ENCODE assay signal across 1 cellular context in genomic region chr14:35353409-35354172, GRCh38.
TF ChIP-seq lines count a peak whose summit lies in the region.

No MANE protein-coding gene starts in this region.

TF ChIP-seq in HepG2, 621 proteins besides CTCF, POLR2A, EP300 and RAD21 (continued from another document):
- TF ChIP-seq TFDP1 (CRISPR knock-in tag; IDR thresholded peaks at IDR 0.05; ENCODE audit: borderline replicate concordance) (no peak), ZNF720 (CRISPR knock-in tag; IDR thresholded peaks at IDR 0.05) (no peak), ZNF619 (CRISPR knock-in tag; IDR thresholded peaks at IDR 0.05) (no peak), NR2C2 (CRISPR knock-in tag; IDR thresholded peaks at IDR 0.05; ENCODE audit: borderline replicate concordance) (peak; percentile 57; the same call in 1 of the 2 replicates), ZNF562 (CRISPR knock-in tag; IDR thresholded peaks at IDR 0.05; ENCODE audit: borderline replicate concordance) (no peak), NFIB (CRISPR knock-in tag; IDR thresholded peaks at IDR 0.05; ENCODE audit: borderline replicate concordance) (0 out of 2 replicates have a peak, but pooled peaks have one; percentile 39), ETV6 (CRISPR knock-in tag; conservative IDR thresholded peaks at IDR 0.05) (no peak), ZNF549 (CRISPR knock-in tag; IDR thresholded peaks at IDR 0.05) (no peak), U2AF2 (IDR thresholded peaks at IDR 0.05; ENCODE audit: low read depth, low read length) (no peak), ZNF547 (CRISPR knock-in tag; IDR thresholded peaks at IDR 0.05) (peak; percentile 74; the same call in 1 of the 2 replicates), SMARCE1 (IDR thresholded peaks at IDR 0.05; ENCODE audit: borderline replicate concordance) (no peak), MAFK (conservative IDR thresholded peaks at IDR 0.05 in 1 of 2, IDR thresholded peaks at IDR 0.05 in 1 of 2; ENCODE audit: low read length in 2 of 2) (no peak), MBNL3 (CRISPR knock-in tag; conservative IDR thresholded peaks at IDR 0.05) (no peak), PITX1 (CRISPR knock-in tag; IDR thresholded peaks at IDR 0.05) (no peak), AGO1 (IDR thresholded peaks at IDR 0.05; ENCODE audit: low read depth, low read length, poor library complexity, severe bottlenecking) (no peak), ZBTB7A (CRISPR knock-in tag; IDR thresholded peaks at IDR 0.05) (no peak), SMARCC2 (IDR thresholded peaks at IDR 0.05) (no peak), PHF21A (CRISPR knock-in tag; IDR thresholded peaks at IDR 0.05) (peak; percentile 33; the same call in 1 of the 2 replicates), ZNF841 (CRISPR knock-in tag; IDR thresholded peaks at IDR 0.05; ENCODE audit: borderline replicate concordance) (no peak), HOXD1 (CRISPR knock-in tag; IDR thresholded peaks at IDR 0.05) (no peak), HES4 (CRISPR knock-in tag; IDR thresholded peaks at IDR 0.05; ENCODE audit: borderline replicate concordance) (no peak), CBFB (CRISPR knock-in tag; IDR thresholded peaks at IDR 0.05) (no peak), STAG1 (CRISPR knock-in tag; IDR thresholded peaks at IDR 0.05) (no peak), NFKBIZ (CRISPR knock-in tag; IDR thresholded peaks at IDR 0.05) (no peak), ZNF644 (CRISPR knock-in tag; IDR thresholded peaks at IDR 0.05; ENCODE audit: low read depth) (peak; percentile 71; the same call in 1 of the 2 replicates), MXI1 (IDR thresholded peaks at IDR 0.05; ENCODE audit: borderline replicate concordance, low read depth, low read length) (no peak), SUZ12 (IDR thresholded peaks at IDR 0.05; ENCODE audit: low read depth, low read length) (no peak), ZNF264 (CRISPR knock-in tag; IDR thresholded peaks at IDR 0.05) (peak; percentile 35; the same call in 1 of the 2 replicates), ZNF747 (CRISPR knock-in tag; IDR thresholded peaks at IDR 0.05; ENCODE audit: borderline replicate concordance) (no peak; the same call in 1 of the 2 replicates), RFXANK (CRISPR knock-in tag; IDR thresholded peaks at IDR 0.05) (no peak)
- TF ChIP-seq, protein P1, sequence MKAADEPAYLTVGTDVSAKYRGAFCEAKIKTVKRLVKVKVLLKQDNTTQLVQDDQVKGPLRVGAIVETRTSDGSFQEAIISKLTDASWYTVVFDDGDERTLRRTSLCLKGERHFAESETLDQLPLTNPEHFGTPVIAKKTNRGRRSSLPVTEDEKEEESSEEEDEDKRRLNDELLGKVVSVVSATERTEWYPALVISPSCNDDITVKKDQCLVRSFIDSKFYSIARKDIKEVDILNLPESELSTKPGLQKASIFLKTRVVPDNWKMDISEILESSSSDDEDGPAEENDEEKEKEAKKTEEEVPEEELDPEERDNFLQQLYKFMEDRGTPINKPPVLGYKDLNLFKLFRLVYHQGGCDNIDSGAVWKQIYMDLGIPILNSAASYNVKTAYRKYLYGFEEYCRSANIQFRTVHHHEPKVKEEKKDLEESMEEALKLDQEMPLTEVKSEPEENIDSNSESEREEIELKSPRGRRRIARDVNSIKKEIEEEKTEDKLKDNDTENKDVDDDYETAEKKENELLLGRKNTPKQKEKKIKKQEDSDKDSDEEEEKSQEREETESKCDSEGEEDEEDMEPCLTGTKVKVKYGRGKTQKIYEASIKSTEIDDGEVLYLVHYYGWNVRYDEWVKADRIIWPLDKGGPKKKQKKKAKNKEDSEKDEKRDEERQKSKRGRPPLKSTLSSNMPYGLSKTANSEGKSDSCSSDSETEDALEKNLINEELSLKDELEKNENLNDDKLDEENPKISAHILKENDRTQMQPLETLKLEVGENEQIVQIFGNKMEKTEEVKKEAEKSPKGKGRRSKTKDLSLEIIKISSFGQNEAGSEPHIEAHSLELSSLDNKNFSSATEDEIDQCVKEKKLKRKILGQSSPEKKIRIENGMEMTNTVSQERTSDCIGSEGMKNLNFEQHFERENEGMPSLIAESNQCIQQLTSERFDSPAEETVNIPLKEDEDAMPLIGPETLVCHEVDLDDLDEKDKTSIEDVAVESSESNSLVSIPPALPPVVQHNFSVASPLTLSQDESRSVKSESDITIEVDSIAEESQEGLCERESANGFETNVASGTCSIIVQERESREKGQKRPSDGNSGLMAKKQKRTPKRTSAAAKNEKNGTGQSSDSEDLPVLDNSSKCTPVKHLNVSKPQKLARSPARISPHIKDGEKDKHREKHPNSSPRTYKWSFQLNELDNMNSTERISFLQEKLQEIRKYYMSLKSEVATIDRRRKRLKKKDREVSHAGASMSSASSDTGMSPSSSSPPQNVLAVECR (CRISPR knock-in tag; IDR thresholded peaks at IDR 0.05; ENCODE audit: borderline replicate concordance) = peak; percentile 51; the same call in 1 of the 2 replicates
- TF ChIP-seq, protein P2, sequence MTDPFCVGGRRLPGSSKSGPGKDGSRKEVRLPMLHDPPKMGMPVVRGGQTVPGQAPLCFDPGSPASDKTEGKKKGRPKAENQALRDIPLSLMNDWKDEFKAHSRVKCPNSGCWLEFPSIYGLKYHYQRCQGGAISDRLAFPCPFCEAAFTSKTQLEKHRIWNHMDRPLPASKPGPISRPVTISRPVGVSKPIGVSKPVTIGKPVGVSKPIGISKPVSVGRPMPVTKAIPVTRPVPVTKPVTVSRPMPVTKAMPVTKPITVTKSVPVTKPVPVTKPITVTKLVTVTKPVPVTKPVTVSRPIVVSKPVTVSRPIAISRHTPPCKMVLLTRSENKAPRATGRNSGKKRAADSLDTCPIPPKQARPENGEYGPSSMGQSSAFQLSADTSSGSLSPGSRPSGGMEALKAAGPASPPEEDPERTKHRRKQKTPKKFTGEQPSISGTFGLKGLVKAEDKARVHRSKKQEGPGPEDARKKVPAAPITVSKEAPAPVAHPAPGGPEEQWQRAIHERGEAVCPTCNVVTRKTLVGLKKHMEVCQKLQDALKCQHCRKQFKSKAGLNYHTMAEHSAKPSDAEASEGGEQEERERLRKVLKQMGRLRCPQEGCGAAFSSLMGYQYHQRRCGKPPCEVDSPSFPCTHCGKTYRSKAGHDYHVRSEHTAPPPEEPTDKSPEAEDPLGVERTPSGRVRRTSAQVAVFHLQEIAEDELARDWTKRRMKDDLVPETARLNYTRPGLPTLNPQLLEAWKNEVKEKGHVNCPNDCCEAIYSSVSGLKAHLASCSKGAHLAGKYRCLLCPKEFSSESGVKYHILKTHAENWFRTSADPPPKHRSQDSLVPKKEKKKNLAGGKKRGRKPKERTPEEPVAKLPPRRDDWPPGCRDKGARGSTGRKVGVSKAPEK (CRISPR knock-in tag; IDR thresholded peaks at IDR 0.05; ENCODE audit: borderline replicate concordance) = no peak
- TF ChIP-seq, protein P3, sequence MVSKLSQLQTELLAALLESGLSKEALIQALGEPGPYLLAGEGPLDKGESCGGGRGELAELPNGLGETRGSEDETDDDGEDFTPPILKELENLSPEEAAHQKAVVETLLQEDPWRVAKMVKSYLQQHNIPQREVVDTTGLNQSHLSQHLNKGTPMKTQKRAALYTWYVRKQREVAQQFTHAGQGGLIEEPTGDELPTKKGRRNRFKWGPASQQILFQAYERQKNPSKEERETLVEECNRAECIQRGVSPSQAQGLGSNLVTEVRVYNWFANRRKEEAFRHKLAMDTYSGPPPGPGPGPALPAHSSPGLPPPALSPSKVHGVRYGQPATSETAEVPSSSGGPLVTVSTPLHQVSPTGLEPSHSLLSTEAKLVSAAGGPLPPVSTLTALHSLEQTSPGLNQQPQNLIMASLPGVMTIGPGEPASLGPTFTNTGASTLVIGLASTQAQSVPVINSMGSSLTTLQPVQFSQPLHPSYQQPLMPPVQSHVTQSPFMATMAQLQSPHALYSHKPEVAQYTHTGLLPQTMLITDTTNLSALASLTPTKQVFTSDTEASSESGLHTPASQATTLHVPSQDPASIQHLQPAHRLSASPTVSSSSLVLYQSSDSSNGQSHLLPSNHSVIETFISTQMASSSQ (IDR thresholded peaks at IDR 0.05; ENCODE audit: low read depth) = no peak
- TF ChIP-seq, protein P3 (CRISPR knock-in tag; IDR thresholded peaks at IDR 0.05; ENCODE audit: borderline replicate concordance) = no peak
- TF ChIP-seq, protein P4, sequence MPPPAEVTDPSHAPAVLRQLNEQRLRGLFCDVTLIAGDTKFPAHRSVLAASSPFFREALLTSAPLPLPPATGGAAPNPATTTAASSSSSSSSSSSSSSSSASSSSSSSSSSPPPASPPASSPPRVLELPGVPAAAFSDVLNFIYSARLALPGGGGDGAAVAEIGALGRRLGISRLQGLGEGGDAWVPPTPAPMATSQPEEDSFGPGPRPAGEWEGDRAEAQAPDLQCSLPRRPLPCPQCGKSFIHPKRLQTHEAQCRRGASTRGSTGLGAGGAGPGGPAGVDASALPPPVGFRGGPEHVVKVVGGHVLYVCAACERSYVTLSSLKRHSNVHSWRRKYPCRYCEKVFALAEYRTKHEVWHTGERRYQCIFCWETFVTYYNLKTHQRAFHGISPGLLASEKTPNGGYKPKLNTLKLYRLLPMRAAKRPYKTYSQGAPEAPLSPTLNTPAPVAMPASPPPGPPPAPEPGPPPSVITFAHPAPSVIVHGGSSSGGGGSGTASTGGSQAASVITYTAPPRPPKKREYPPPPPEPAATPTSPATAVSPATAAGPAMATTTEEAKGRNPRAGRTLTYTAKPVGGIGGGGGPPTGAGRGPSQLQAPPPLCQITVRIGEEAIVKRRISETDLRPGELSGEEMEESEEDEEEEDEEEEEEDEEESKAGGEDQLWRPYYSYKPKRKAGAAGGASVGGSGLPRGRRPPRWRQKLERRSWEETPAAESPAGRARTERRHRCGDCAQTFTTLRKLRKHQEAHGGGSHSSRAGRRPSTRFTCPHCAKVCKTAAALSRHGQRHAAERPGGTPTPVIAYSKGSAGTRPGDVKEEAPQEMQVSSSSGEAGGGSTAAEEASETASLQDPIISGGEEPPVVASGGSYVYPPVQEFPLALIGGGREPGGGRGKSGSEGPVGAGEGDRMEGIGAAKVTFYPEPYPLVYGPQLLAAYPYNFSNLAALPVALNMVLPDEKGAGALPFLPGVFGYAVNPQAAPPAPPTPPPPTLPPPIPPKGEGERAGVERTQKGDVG (CRISPR knock-in tag; IDR thresholded peaks at IDR 0.05; ENCODE audit: borderline replicate concordance) = no peak
- TF ChIP-seq, protein P5, sequence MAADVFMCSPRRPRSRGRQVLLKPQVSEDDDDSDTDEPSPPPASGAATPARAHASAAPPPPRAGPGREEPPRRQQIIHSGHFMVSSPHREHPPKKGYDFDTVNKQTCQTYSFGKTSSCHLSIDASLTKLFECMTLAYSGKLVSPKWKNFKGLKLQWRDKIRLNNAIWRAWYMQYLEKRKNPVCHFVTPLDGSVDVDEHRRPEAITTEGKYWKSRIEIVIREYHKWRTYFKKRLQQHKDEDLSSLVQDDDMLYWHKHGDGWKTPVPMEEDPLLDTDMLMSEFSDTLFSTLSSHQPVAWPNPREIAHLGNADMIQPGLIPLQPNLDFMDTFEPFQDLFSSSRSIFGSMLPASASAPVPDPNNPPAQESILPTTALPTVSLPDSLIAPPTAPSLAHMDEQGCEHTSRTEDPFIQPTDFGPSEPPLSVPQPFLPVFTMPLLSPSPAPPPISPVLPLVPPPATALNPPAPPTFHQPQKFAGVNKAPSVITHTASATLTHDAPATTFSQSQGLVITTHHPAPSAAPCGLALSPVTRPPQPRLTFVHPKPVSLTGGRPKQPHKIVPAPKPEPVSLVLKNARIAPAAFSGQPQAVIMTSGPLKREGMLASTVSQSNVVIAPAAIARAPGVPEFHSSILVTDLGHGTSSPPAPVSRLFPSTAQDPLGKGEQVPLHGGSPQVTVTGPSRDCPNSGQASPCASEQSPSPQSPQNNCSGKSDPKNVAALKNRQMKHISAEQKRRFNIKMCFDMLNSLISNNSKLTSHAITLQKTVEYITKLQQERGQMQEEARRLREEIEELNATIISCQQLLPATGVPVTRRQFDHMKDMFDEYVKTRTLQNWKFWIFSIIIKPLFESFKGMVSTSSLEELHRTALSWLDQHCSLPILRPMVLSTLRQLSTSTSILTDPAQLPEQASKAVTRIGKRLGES (CRISPR knock-in tag; IDR thresholded peaks at IDR 0.05; ENCODE audit: borderline replicate concordance) = no peak
- TF ChIP-seq, protein P6, sequence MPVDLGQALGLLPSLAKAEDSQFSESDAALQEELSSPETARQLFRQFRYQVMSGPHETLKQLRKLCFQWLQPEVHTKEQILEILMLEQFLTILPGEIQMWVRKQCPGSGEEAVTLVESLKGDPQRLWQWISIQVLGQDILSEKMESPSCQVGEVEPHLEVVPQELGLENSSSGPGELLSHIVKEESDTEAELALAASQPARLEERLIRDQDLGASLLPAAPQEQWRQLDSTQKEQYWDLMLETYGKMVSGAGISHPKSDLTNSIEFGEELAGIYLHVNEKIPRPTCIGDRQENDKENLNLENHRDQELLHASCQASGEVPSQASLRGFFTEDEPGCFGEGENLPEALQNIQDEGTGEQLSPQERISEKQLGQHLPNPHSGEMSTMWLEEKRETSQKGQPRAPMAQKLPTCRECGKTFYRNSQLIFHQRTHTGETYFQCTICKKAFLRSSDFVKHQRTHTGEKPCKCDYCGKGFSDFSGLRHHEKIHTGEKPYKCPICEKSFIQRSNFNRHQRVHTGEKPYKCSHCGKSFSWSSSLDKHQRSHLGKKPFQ (CRISPR knock-in tag; IDR thresholded peaks at IDR 0.05; ENCODE audit: insufficient replicate concordance) = no peak
